Comparison of ENCODE assay signal across 20 cellular contexts in genomic region chr1:172585348-172585747, GRCh38. TPM values are rescaled to one million over a fixed set of nuclear protein-coding genes. Genes with fewer than 3 reads are reported as not detected.
A peak's percentile ranks its signal among the peaks of the same experiment; 100 is the strongest.
DNase-seq lines count a peak whose midpoint lies in the region; ATAC-seq and TF ChIP-seq lines count a peak whose summit lies in the region.
"Had no signal": no experiment of that assay in that cellular context is flagged by ENCODE, and none has a peak within 500 bp of the region (broad histone marks: within the 10 kb centered on the region; RNA-seq: fewer than 3 reads in every experiment).

No MANE protein-coding gene starts in this region.

- ATAC-seq in foreskin keratinocyte (peak; percentile 74), aorta (ENCODE audit: low FRiP score) (no peak)
- ATAC-seq in activated CD8-positive, alpha-beta memory T cell treated with anti-CD3 and anti-CD28 coated beads, Interleukin-2, amount 10 ng/mL, durations not matched to agents 7 days and 5 days: no peak
- ATAC-seq: activated T-cell treated with anti-CD3 and anti-CD28 coated beads, Interleukin-2, amount 50 U/mL, for 4 hours had no signal

- H3K27me3 Mint-ChIP-seq in activated CD8-positive, alpha-beta memory T cell treated with anti-CD3 and anti-CD28 coated beads, Interleukin-2, amount 10 ng/mL, durations not matched to agents 7 days and 5 days: no peaks in the 10 kb centered on the region
- H3K27me3 Mint-ChIP-seq: dendritic cell treated with granulocyte-macrophage colony-stimulating factor and Interleukin-4, amounts not matched to agents 40 ng/mL and 50 ng/mL, for 4 days had no signal

- DNase-seq in A673 (ENCODE audit: low spot score) (peak; percentile 5), GM23248 (peak; percentile 82), astrocyte of the spinal cord (ENCODE audit: low read depth, low spot score) (peak; percentile 56), foreskin keratinocyte (peak; percentile 46 to 67), aorta (no peak), G401 (ENCODE audit: low spot score) (no peak), esophagus muscularis mucosa (ENCODE audit: extremely low spot score) (no peak)
- DNase-seq in activated CD8-positive, alpha-beta memory T cell treated with anti-CD3 and anti-CD28 coated beads, Interleukin-2, amount 10 ng/mL, durations not matched to agents 7 days and 5 days: no peak
- DNase-seq: activated CD4-positive, alpha-beta T cell treated with anti-CD3 and anti-CD28 coated beads, Interleukin-2, amount 50 U/mL, for 1 hour; activated T-cell treated with anti-CD3 and anti-CD28 coated beads, Interleukin-2, amount 50 U/mL, for 4 hours; AML-193; kidney; NCI-H187 treated with DMSO at 0.1 percent for 48 hours; NCI-H526 treated with DMSO at 0.1 percent for 48 hours; pancreas; stimulated activated CD4-positive, alpha-beta T cell treated with anti-CD3 and anti-CD28 coated beads, Interleukin-15, amount 100 ng/mL, for 24 hours; substantia nigra; T1000 had no signal

- BruUV-seq in A673 (replicated peaks; lab: Mats Ljungman, UMichigan): no TSS peak

- H3K4me1 Mint-ChIP-seq in activated CD8-positive, alpha-beta memory T cell treated with anti-CD3 and anti-CD28 coated beads, Interleukin-2, amount 10 ng/mL, durations not matched to agents 7 days and 5 days: peaks cover 28% of the 10 kb centered on the region

- peak overlapping the region; percentile 37; the same call in 1 of the 2 replicates for H3K9ac ChIP-seq in GM23248
- H3K9ac ChIP-seq: KMS-11 had no signal

- no peak overlapping the region for H3K27ac Mint-ChIP-seq in activated CD8-positive, alpha-beta memory T cell treated with anti-CD3 and anti-CD28 coated beads, Interleukin-2, amount 10 ng/mL, durations not matched to agents 7 days and 5 days
- H3K27ac Mint-ChIP-seq: dendritic cell treated with granulocyte-macrophage colony-stimulating factor and Interleukin-4, amounts not matched to agents 40 ng/mL and 50 ng/mL, for 4 days had no signal

- H4K20me1 ChIP-seq in GM23248 (ENCODE audit: insufficient read depth): no peaks in the 10 kb centered on the region

- TF ChIP-seq CTCF in A673 (conservative IDR thresholded peaks at IDR 0.05; ENCODE audit: low read depth, low read length): no peak
- TF ChIP-seq CTCF in astrocyte of the spinal cord (IDR thresholded peaks at IDR 0.05; ENCODE audit: low read depth, low read length): no peak
- TF ChIP-seq CTCF in foreskin keratinocyte (conservative IDR thresholded peaks at IDR 0.05): no peak
- no peak for TF ChIP-seq CTCF in esophagus muscularis mucosa (IDR thresholded peaks at IDR 0.05)

- in situ Hi-C loops in GM23248 (cut with MboI): no loop called here
- in situ Hi-C loops in astrocyte of the spinal cord (cut with HindIII; ENCODE audit: low sequenced_read_pairs): no loop called here
- in situ Hi-C loops in G401 (cut with HindIII; ENCODE audit: low sequenced_read_pairs): no loop called here

- peaks cover 22% of the 10 kb centered on the region for H3K36me3 ChIP-seq in A673 (ENCODE audit: insufficient read depth, low read length, poor library complexity, severe bottlenecking)
- H3K36me3 ChIP-seq in GM23248 (ENCODE audit: low read depth): peaks cover 10% of the 10 kb centered on the region
- H3K36me3 ChIP-seq in aorta (ENCODE audit: control insufficient read depth in 1 of 2, insufficient read depth in 2 of 2, low read length in 1 of 2): peaks cover 2% of the 10 kb centered on the region in 2 donors
- H3K36me3 ChIP-seq in esophagus muscularis mucosa: peaks cover 12 to 29% (median 18%) of the 10 kb centered on the region in 4 donors

- peaks cover 31% of the 10 kb centered on the region for H3K36me3 Mint-ChIP-seq in activated CD8-positive, alpha-beta memory T cell treated with anti-CD3 and anti-CD28 coated beads, Interleukin-2, amount 10 ng/mL, durations not matched to agents 7 days and 5 days

- H3K79me2 ChIP-seq in GM23248 (ENCODE audit: insufficient read depth): peaks cover 41% of the 10 kb centered on the region

- no peak overlapping the region for H3K4me3 ChIP-seq in A673 (ENCODE audit: low read depth, low read length, poor library complexity, severe bottlenecking)
- H3K4me3 ChIP-seq in GM23248: no peak overlapping the region
- no peak overlapping the region for H3K4me3 ChIP-seq in astrocyte of the spinal cord (ENCODE audit: low read depth, low read length)
- H3K4me3 ChIP-seq in aorta (ENCODE audit: low read length in 2 of 2): no peak overlapping the region
- H3K4me3 ChIP-seq in esophagus muscularis mucosa: no peak overlapping the region
- H3K4me3 ChIP-seq: pancreas had no signal

- peaks cover 10% of the 10 kb centered on the region for H3K4me1 ChIP-seq in A673 (ENCODE audit: insufficient read depth, low read length, poor library complexity, severe bottlenecking)
- H3K4me1 ChIP-seq in GM23248 (ENCODE audit: insufficient read depth): peaks cover 70% of the 10 kb centered on the region
- peaks cover 33% of the 10 kb centered on the region for H3K4me1 ChIP-seq in foreskin keratinocyte
- no peaks in the 10 kb centered on the region for H3K4me1 ChIP-seq in aorta (ENCODE audit: control insufficient read depth in 1 of 2, insufficient read depth in 2 of 2, low read length in 2 of 2)
- peaks cover 3 to 12% (median 8%) of the 10 kb centered on the region in 4 donors for H3K4me1 ChIP-seq in esophagus muscularis mucosa

- 11 to 16% methylated on average over 3 of the region's 3 CpGs for WGBS in GM23248 (ENCODE audit: low coverage in 1 of 2, low lambda C conversion rate in 2 of 2, missing lambda C conversion rate in 2 of 2), 2 experiments
- 12 to 13% methylated on average over 3 of the region's 3 CpGs for WGBS in aorta, 2 donors
- WGBS in esophagus muscularis mucosa: 37% methylated on average over 3 of the region's 3 CpGs

- H3F3A ChIP-seq in GM23248 (ENCODE audit: insufficient read depth): peaks cover 65% of the 10 kb centered on the region

- no peak overlapping the region for H3K4me3 Mint-ChIP-seq in activated CD8-positive, alpha-beta memory T cell treated with anti-CD3 and anti-CD28 coated beads, Interleukin-2, amount 10 ng/mL, durations not matched to agents 7 days and 5 days
- H3K4me3 Mint-ChIP-seq: activated T-cell treated with anti-CD3 and anti-CD28 coated beads, Interleukin-2, amount 50 U/mL, for 4 hours; dendritic cell treated with granulocyte-macrophage colony-stimulating factor and Interleukin-4, amounts not matched to agents 40 ng/mL and 50 ng/mL, for 4 days had no signal

- H3K27ac ChIP-seq in A673 (ENCODE audit: low read depth, low read length, poor library complexity, severe bottlenecking) (no peak overlapping the region), GM23248 (peak overlapping the region; percentile 68), foreskin keratinocyte (peak overlapping the region; percentile 74), aorta (ENCODE audit: low read depth in 1 of 2, low read length in 2 of 2) (no peak overlapping the region), esophagus muscularis mucosa (replicated peaks in 1 of 4) (no peak overlapping the region)
- H3K27ac ChIP-seq: KMS-11, pancreas had no signal

- H3K4me2 ChIP-seq in GM23248 (ENCODE audit: unreplicated experiment): peak overlapping the region; percentile 44
- H3K4me2 ChIP-seq: KMS-11 had no signal

- no peaks in the 10 kb centered on the region for H3K27me3 ChIP-seq in A673 (replicated peaks; ENCODE audit: insufficient read depth, low read depth, low read length, poor library complexity)
- H3K27me3 ChIP-seq in GM23248 (replicated peaks; ENCODE audit: insufficient read depth): no peaks in the 10 kb centered on the region
- no peaks in the 10 kb centered on the region for H3K27me3 ChIP-seq in foreskin keratinocyte
- H3K27me3 ChIP-seq in aorta (ENCODE audit: control insufficient read depth in 1 of 2, insufficient read depth in 2 of 2, low read length in 1 of 2): no peaks in the 10 kb centered on the region
- H3K27me3 ChIP-seq in esophagus muscularis mucosa: no peaks in the 10 kb centered on the region
- H3K27me3 ChIP-seq: pancreas had no signal

- H3K9me3 ChIP-seq in A673 (ENCODE audit: low read depth, low read length, poor library complexity, severe bottlenecking): no peaks in the 10 kb centered on the region
- no peaks in the 10 kb centered on the region for H3K9me3 ChIP-seq in GM23248 (ENCODE audit: low read depth)
- H3K9me3 ChIP-seq in aorta (ENCODE audit: control insufficient read depth, low read length): no peaks in the 10 kb centered on the region
- no peaks in the 10 kb centered on the region for H3K9me3 ChIP-seq in esophagus muscularis mucosa
- H3K9me3 ChIP-seq: pancreas had no signal

- POLR2A ChIA-PET in A673 (lab: Charles Lee; ENCODE audit: low non-redundant PET): interaction anchor here (0.9 kb wide), 1 partner anchor 308 kb away, joined by 3 read pairs; no protein-coding TSS in a partner anchor

- no peak for TF ChIP-seq POLR2A in esophagus muscularis mucosa (IDR thresholded peaks at IDR 0.05; ENCODE audit: low read depth)

- TF ChIP-seq EP300 in esophagus muscularis mucosa (IDR thresholded peaks at IDR 0.05): no peak

- no peak overlapping the region for H2AFZ ChIP-seq in GM23248

- CTCF ChIA-PET in A673 (lab: Charles Lee): no interaction called here
- CTCF ChIA-PET in activated CD8-positive, alpha-beta memory T cell treated with anti-CD3 and anti-CD28 coated beads, Interleukin-2, amount 10 ng/mL, durations not matched to agents 7 days and 5 days (lab: Charles Lee): interaction anchor here (1.2 to 1.5 kb wide), 3 partner anchors 25 to 142 kb away, joined by 3 to 4 read pairs (median 4); no protein-coding TSS in a partner anchor

- no peaks in the 10 kb centered on the region for H3K9me3 Mint-ChIP-seq in activated CD8-positive, alpha-beta memory T cell treated with anti-CD3 and anti-CD28 coated beads, Interleukin-2, amount 10 ng/mL, durations not matched to agents 7 days and 5 days (ENCODE audit: low read depth)
- H3K9me3 Mint-ChIP-seq: activated T-cell treated with anti-CD3 and anti-CD28 coated beads, Interleukin-2, amount 50 U/mL, for 4 hours; dendritic cell treated with granulocyte-macrophage colony-stimulating factor and Interleukin-4, amounts not matched to agents 40 ng/mL and 50 ng/mL, for 4 days had no signal

- intact Hi-C loops in A673 (cut with micrococcal nuclease; ENCODE audit: unreplicated experiment): no loop called here
- intact Hi-C loops in aorta (cut with DNase I): no loop called here
- intact Hi-C loops in esophagus muscularis mucosa (cut with DNase I): no loop called here

- H3K9me2 ChIP-seq in GM23248 (ENCODE audit: insufficient read depth): no peaks in the 10 kb centered on the region

RNA-seq across cellular contexts. Expression of gene SUCO, which starts 52.4 kb away (rescaled TPM):
- total RNA-seq in A673 (2021) (32.9 and 35.1 TPM in 2 replicates), foreskin keratinocyte (19.3 and 20.2 TPM in 2 replicates), aorta (10 to 100 TPM; 36.1 to 37.7 TPM), esophagus muscularis mucosa (10 to 100 TPM; 21.1 to 31.6 (median 22.3) TPM)
- 21.1 and 24.3 TPM in 2 replicates for total RNA-seq in GM23248 (2014; rRNA removed; shearing (Covaris generic))
- polyA plus RNA-seq in GM23248 (2016; fragmentation: Nextera tagmentation; extraction: Ambion mirVana) (12.4 and 12.9 TPM in 2 replicates), foreskin keratinocyte (4.1 and 4.6 TPM in 2 replicates), aorta (1 to 10 TPM; 7.4 to 9.6 TPM)
- 10 to 100 TPM; 28.9 to 32.8 TPM for total RNA-seq in activated CD8-positive, alpha-beta memory T cell treated with anti-CD3 and anti-CD28 coated beads, Interleukin-2, amount 10 ng/mL, durations not matched to agents 7 days and 5 days
- 12.7 and 22.1 TPM in 2 replicates for total RNA-seq in G401 (2014; rRNA removed; shearing (Covaris generic))

Comparison
In these comparisons a context has a peak if more than half of its experiments do, and no peak if none do; other contexts are left out.
1. DNase-seq: peak in A673 (single experiment), GM23248 (single experiment), astrocyte of the spinal cord (single experiment) and foreskin keratinocyte (2 of 2); none in activated CD8-positive, alpha-beta memory T cell treated with anti-CD3 and anti-CD28 coated beads, Interleukin-2, amount 10 ng/mL, durations not matched to agents 7 days and 5 days (single experiment), aorta (0 of 2), G401 (single experiment) and esophagus muscularis mucosa (single experiment).
2. H3K27ac ChIP-seq: peak in GM23248 (single experiment) and foreskin keratinocyte (single experiment); none in A673 (single experiment), aorta (0 of 2) and esophagus muscularis mucosa (0 of 4).